In the genomic region with DNA sequence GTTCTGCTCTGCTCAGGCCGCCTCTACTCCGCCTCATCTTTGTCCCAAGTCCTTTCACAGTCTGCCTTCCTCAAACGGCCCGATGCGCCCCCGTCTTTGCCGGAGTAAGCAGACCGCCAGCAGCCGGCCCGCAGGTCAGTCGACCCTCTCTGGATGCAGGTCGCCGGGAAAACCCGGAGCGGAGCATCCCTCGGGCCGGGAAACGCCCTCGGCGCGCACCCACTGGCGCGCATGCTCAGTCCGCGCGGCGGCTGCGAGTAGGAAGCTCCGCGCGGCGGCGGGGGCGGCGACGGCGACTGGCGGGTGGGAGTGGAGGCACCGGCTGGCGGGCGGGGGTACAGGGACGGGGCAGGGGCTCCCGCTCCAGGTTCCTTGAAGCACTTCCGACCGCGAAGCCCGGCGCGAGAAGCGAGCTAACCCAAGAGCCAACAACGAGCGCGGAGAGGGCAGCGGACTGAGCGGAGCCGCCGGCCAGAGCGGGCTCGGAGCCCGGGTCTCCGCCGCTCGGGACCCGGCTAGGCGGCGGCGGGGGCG, we compare ENCODE assay signal across 1 cellular context.
TF ChIP-seq lines count a peak whose summit lies in the region.

Gene LRRC1 (plus strand): TSS at position 286 of the 534 bp plus-strand sequence. CDS start 252 bp downstream, outside the sequence.

TF ChIP-seq in HEK293, 187 proteins besides CTCF, POLR2A, EP300 and RAD21 (continued from another document and continues in another):
- no peak for TF ChIP-seq ZNF510 (tag by site-specific recombination; IDR thresholded peaks at IDR 0.05; ENCODE audit: insufficient replicate concordance)
- no peak for TF ChIP-seq ZBTB1 (tag by site-specific recombination; IDR thresholded peaks at IDR 0.05)
- no peak; the same call in 1 of the 2 replicates for TF ChIP-seq MZF1 (tag by site-specific recombination; IDR thresholded peaks at IDR 0.05; ENCODE audit: borderline replicate concordance)
- TF ChIP-seq SCRT2 (tag by site-specific recombination; IDR thresholded peaks at IDR 0.05), result no peak
- no peak for TF ChIP-seq ZNF830 (tag by site-specific recombination; IDR thresholded peaks at IDR 0.05; ENCODE audit: low read depth)
- TF ChIP-seq ZNF623 (tag by site-specific recombination; IDR thresholded peaks at IDR 0.05), result no peak
- TF ChIP-seq, protein P1, sequence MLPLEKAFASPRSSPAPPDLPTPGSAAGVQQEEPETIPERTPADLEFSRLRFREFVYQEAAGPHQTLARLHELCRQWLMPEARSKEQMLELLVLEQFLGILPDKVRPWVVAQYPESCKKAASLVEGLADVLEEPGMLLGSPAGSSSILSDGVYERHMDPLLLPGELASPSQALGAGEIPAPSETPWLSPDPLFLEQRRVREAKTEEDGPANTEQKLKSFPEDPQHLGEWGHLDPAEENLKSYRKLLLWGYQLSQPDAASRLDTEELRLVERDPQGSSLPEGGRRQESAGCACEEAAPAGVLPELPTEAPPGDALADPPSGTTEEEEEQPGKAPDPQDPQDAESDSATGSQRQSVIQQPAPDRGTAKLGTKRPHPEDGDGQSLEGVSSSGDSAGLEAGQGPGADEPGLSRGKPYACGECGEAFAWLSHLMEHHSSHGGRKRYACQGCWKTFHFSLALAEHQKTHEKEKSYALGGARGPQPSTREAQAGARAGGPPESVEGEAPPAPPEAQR (tag by site-specific recombination; IDR thresholded peaks at IDR 0.05), result 0 out of 2 replicates have a peak, but pooled peaks have one; percentile 52
- TF ChIP-seq ZNF600 (tag by site-specific recombination; IDR thresholded peaks at IDR 0.05), result no peak
- no peak for TF ChIP-seq ZNF175 (tag by site-specific recombination; IDR thresholded peaks at IDR 0.05)
- TF ChIP-seq, protein P2, sequence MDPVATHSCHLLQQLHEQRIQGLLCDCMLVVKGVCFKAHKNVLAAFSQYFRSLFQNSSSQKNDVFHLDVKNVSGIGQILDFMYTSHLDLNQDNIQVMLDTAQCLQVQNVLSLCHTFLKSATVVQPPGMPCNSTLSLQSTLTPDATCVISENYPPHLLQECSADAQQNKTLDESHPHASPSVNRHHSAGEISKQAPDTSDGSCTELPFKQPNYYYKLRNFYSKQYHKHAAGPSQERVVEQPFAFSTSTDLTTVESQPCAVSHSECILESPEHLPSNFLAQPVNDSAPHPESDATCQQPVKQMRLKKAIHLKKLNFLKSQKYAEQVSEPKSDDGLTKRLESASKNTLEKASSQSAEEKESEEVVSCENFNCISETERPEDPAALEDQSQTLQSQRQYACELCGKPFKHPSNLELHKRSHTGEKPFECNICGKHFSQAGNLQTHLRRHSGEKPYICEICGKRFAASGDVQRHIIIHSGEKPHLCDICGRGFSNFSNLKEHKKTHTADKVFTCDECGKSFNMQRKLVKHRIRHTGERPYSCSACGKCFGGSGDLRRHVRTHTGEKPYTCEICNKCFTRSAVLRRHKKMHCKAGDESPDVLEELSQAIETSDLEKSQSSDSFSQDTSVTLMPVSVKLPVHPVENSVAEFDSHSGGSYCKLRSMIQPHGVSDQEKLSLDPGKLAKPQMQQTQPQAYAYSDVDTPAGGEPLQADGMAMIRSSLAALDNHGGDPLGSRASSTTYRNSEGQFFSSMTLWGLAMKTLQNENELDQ (tag by site-specific recombination; IDR thresholded peaks at IDR 0.05; ENCODE audit: low read depth), result no peak
- TF ChIP-seq ZBTB21 (tag by site-specific recombination; IDR thresholded peaks at IDR 0.05), result 0 out of 2 replicates have a peak, but pooled peaks have one; percentile 11
- TF ChIP-seq, protein P3, sequence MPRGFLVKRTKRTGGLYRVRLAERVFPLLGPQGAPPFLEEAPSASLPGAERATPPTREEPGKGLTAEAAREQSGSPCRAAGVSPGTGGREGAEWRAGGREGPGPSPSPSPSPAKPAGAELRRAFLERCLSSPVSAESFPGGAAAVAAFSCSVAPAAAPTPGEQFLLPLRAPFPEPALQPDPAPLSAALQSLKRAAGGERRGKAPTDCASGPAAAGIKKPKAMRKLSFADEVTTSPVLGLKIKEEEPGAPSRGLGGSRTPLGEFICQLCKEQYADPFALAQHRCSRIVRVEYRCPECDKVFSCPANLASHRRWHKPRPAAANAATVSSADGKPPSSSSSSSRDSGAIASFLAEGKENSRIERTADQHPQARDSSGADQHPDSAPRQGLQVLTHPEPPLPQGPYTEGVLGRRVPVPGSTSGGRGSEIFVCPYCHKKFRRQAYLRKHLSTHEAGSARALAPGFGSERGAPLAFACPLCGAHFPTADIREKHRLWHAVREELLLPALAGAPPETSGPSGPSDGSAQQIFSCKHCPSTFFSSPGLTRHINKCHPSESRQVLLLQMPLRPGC (tag by site-specific recombination; IDR thresholded peaks at IDR 0.05), result no peak; the same call in 1 of the 2 replicates
- 0 out of 2 replicates have a peak, but pooled peaks have one; percentile 35 for TF ChIP-seq ZNF518A (tag by site-specific recombination; conservative IDR thresholded peaks at IDR 0.05; ENCODE audit: low read depth)
- TF ChIP-seq TCF7L2 (IDR thresholded peaks at IDR 0.05; ENCODE audit: borderline replicate concordance, low read depth, low read length), result no peak
- TF ChIP-seq ZNF549 (tag by site-specific recombination; IDR thresholded peaks at IDR 0.05), result no peak
- TF ChIP-seq ZNF16 (tag by site-specific recombination; IDR thresholded peaks at IDR 0.05; ENCODE audit: low read depth), result no peak
- TF ChIP-seq ZNF148 (tag by site-specific recombination; IDR thresholded peaks at IDR 0.05; ENCODE audit: borderline replicate concordance), result no peak
- TF ChIP-seq HOXC10 (CRISPR knock-in tag; IDR thresholded peaks at IDR 0.05), result no peak
- TF ChIP-seq ZBTB26 (tag by site-specific recombination; optimal IDR thresholded peaks at IDR 0.05), result peak; percentile 94
- no peak for TF ChIP-seq ZNF558 (tag by site-specific recombination; IDR thresholded peaks at IDR 0.05)
- no peak for TF ChIP-seq ZNF404 (tag by site-specific recombination; IDR thresholded peaks at IDR 0.05)
- no peak for TF ChIP-seq ZNF843 (tag by site-specific recombination; IDR thresholded peaks at IDR 0.05)
- TF ChIP-seq ZNF664 (tag by site-specific recombination; IDR thresholded peaks at IDR 0.05), result no peak
- TF ChIP-seq ZNF23 (tag by site-specific recombination; IDR thresholded peaks at IDR 0.05; ENCODE audit: borderline replicate concordance), result no peak
- no peak for TF ChIP-seq ZNF514 (tag by site-specific recombination; IDR thresholded peaks at IDR 0.05)
- no peak; the same call in none of the 2 replicates for TF ChIP-seq ZNF629 (tag by site-specific recombination; IDR thresholded peaks at IDR 0.05)
- TF ChIP-seq ZNF670 (tag by site-specific recombination; IDR thresholded peaks at IDR 0.05; ENCODE audit: low read depth), result no peak
- TF ChIP-seq ZNF610 (tag by site-specific recombination; IDR thresholded peaks at IDR 0.05; ENCODE audit: borderline replicate concordance), result 0 out of 2 replicates have a peak, but pooled peaks have one; percentile 9
- no peak for TF ChIP-seq ZNF221 (tag by site-specific recombination; IDR thresholded peaks at IDR 0.05; ENCODE audit: borderline replicate concordance)
- TF ChIP-seq TRIM28 (IDR thresholded peaks at IDR 0.05; ENCODE audit: borderline replicate concordance, low read length), result no peak
- no peak for TF ChIP-seq ZNF654 (tag by site-specific recombination; IDR thresholded peaks at IDR 0.05; ENCODE audit: low read depth)
- no peak for TF ChIP-seq FEZF1 (tag by site-specific recombination; IDR thresholded peaks at IDR 0.05)
- TF ChIP-seq ZNF362 (tag by site-specific recombination; IDR thresholded peaks at IDR 0.05), result no peak
- TF ChIP-seq ZNF248 (tag by site-specific recombination; IDR thresholded peaks at IDR 0.05), result no peak
- no peak for TF ChIP-seq ZSCAN16 (tag by site-specific recombination; IDR thresholded peaks at IDR 0.05)
- TF ChIP-seq ZNF548 (tag by site-specific recombination; IDR thresholded peaks at IDR 0.05), result no peak
- no peak for TF ChIP-seq ZNF211 (tag by site-specific recombination; IDR thresholded peaks at IDR 0.05; ENCODE audit: low read depth)
- no peak for TF ChIP-seq ZNF354C (tag by site-specific recombination; IDR thresholded peaks at IDR 0.05; ENCODE audit: borderline replicate concordance, low read depth)
